10 cellular contexts compared by ENCODE assay signal in genomic region chr2:223465793-223466192, GRCh38.
DNase-seq lines count a peak whose midpoint lies in the region; ATAC-seq lines count a peak whose summit lies in the region.
"Had no signal": no experiment of that assay in that cellular context is flagged by ENCODE, and none has a peak within 500 bp of the region (broad histone marks: within the 10 kb centered on the region; RNA-seq: fewer than 3 reads in every experiment).

No MANE protein-coding gene starts in this region.

- H3K4me3 Mint-ChIP-seq in T-helper 17 cell, result no peak overlapping the region
- H3K4me3 Mint-ChIP-seq: activated CD4-positive, alpha-beta memory T cell treated with anti-CD3 and anti-CD28 coated beads, Interleukin-2, amount 10 ng/mL, durations not matched to agents 7 days and 5 days had no signal

- no peaks in the 10 kb centered on the region for H3K27me3 Mint-ChIP-seq in T-helper 17 cell
- H3K27me3 Mint-ChIP-seq: activated CD4-positive, alpha-beta memory T cell treated with anti-CD3 and anti-CD28 coated beads, Interleukin-2, amount 10 ng/mL, durations not matched to agents 7 days and 5 days had no signal

- H3K36me3 Mint-ChIP-seq in T-helper 17 cell (ENCODE audit: low read depth), result no peaks in the 10 kb centered on the region

- H3K4me1 ChIP-seq in skeletal muscle satellite cell (ENCODE audit: control insufficient read depth, insufficient read depth, low read length), result peaks cover 48% of the 10 kb centered on the region

- no peak overlapping the region for H3K4me3 ChIP-seq in skeletal muscle satellite cell (ENCODE audit: low read length)

- no peak for ATAC-seq in T-helper 17 cell

- H3K9me3 ChIP-seq in skeletal muscle satellite cell (replicated peaks; ENCODE audit: low read length) (no peaks in the 10 kb centered on the region), T-helper 17 cell (ENCODE audit: control insufficient read depth, low read length, poor library complexity, severe bottlenecking) (no peaks in the 10 kb centered on the region)

- H3K4me1 Mint-ChIP-seq in T-helper 17 cell, result no peaks in the 10 kb centered on the region
- H3K4me1 Mint-ChIP-seq: activated CD4-positive, alpha-beta memory T cell treated with anti-CD3 and anti-CD28 coated beads, Interleukin-2, amount 10 ng/mL, durations not matched to agents 7 days and 5 days had no signal

- peak; percentile 98 for DNase-seq in HCEC 1CT
- peak; percentile 27 to 86 for DNase-seq in SW 1271 (lab: John Stamatoyannopoulos, UW)
- DNase-seq in cardiac septum (ENCODE audit: low spot score), result peak; percentile 82
- no peak for DNase-seq in superior temporal gyrus (ENCODE audit: extremely low spot score)
- DNase-seq in T-helper 17 cell, result no peak
- no peak for DNase-seq in activated CD4-positive, alpha-beta T cell treated with anti-CD3 and anti-CD28 coated beads, Interleukin-2, amount 50 U/mL, for 48 hours
- DNase-seq in T-helper 1 cell, result no peak
- DNase-seq: activated CD4-positive, alpha-beta memory T cell treated with anti-CD3 and anti-CD28 coated beads, Interleukin-2, amount 10 ng/mL, durations not matched to agents 7 days and 5 days had no signal

- intact Hi-C loops in cardiac septum (cut with DNase I), result loop anchor here (5.0 to 10.0 kb wide), 3 partner anchors 147 to 491 kb away; no protein-coding TSS in a partner anchor

- H3K36me3 ChIP-seq in skeletal muscle satellite cell (ENCODE audit: insufficient read depth, low read length), result no peaks in the 10 kb centered on the region

- peak overlapping the region; percentile 26 for H3K4me2 ChIP-seq in skeletal muscle satellite cell (ENCODE audit: low read length)
- H3K4me2 ChIP-seq: KMS-11 had no signal

- no peak overlapping the region for H3K9ac ChIP-seq in skeletal muscle satellite cell (ENCODE audit: low read depth, low read length)
- H3K9ac ChIP-seq: KMS-11 had no signal

- H3K27me3 ChIP-seq in skeletal muscle satellite cell (ENCODE audit: control insufficient read depth, insufficient read depth, low read length), result no peaks in the 10 kb centered on the region

- H3K27ac Mint-ChIP-seq in T-helper 17 cell, result no peak overlapping the region
- H3K27ac Mint-ChIP-seq: activated CD4-positive, alpha-beta memory T cell treated with anti-CD3 and anti-CD28 coated beads, Interleukin-2, amount 10 ng/mL, durations not matched to agents 7 days and 5 days had no signal

Comparison
In these comparisons a context has a peak if more than half of its experiments do, and no peak if none do; other contexts are left out.
1. DNase-seq: peak in HCEC 1CT (single experiment), SW 1271 (2 of 2) and cardiac septum (single experiment); none in superior temporal gyrus (single experiment), T-helper 17 cell (0 of 3), activated CD4-positive, alpha-beta T cell treated with anti-CD3 and anti-CD28 coated beads, Interleukin-2, amount 50 U/mL, for 48 hours (0 of 2) and T-helper 1 cell (0 of 5).